In the genomic region with DNA sequence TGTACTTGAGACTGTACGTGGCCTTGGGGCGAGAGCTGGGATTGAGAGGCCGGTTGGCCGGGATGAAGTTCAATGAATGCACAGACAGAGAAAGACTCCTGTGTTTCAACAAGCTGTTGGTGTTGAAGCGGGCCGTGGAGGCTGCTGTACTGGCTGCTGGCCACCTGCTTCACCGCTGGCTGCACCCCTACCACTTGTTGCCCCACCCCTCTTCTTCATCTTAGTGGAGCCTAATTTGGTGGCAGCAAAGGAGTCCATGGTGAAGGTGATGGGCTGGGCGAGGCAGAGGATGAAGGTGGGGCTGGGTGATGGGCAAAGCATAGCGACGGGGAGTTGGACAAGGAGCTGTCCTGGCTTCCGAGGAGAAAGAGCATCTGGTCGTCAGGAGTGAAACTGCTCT, we compare ENCODE assay signal across 11 cellular contexts. TPM values are rescaled to one million over a fixed set of nuclear protein-coding genes. Genes with fewer than 3 reads are reported as not detected.
A peak's percentile ranks its signal among the peaks of the same experiment; 100 is the strongest.
DNase-seq lines count a peak whose midpoint lies in the region; ATAC-seq, FAIRE-seq and TF ChIP-seq lines count a peak whose summit lies in the region.
"Had no signal": no experiment of that assay in that cellular context is flagged by ENCODE, and none has a peak within 500 bp of the region (broad histone marks: within the 10 kb centered on the region; RNA-seq: fewer than 3 reads in every experiment).

No MANE protein-coding gene starts in this region.

- no peak for TF ChIP-seq POLR2A in erythroblast (IDR thresholded peaks at IDR 0.05; ENCODE audit: low read length)

- H3K36me3 ChIP-seq in CD8-positive, alpha-beta T cell (ENCODE audit: insufficient read depth, low read length), result no peaks in the 10 kb centered on the region
- no peaks in the 10 kb centered on the region for H3K36me3 ChIP-seq in astrocyte (ENCODE audit: insufficient read depth, low read length)

- peaks cover 78% of the 10 kb centered on the region for H3K27me3 Mint-ChIP-seq in CD8-positive, alpha-beta T cell (ENCODE audit: low read depth)
- H3K27me3 Mint-ChIP-seq in astrocyte (ENCODE audit: low read depth, unreplicated experiment), result peaks cover 21% of the 10 kb centered on the region
- peaks cover 94% of the 10 kb centered on the region for H3K27me3 Mint-ChIP-seq in nephron progenitor cell (ENCODE audit: low read depth, poor library complexity)

- no peak overlapping the region for H2AFZ ChIP-seq in astrocyte (ENCODE audit: low read depth, low read length)

- no peak for DNase-seq in CD8-positive, alpha-beta T cell
- DNase-seq in HTR-8/SVneo (ENCODE audit: insufficient read length, low spot score), result no peak
- no peak for DNase-seq in astrocyte (ENCODE audit: low read depth)
- DNase-seq in nephron progenitor cell, result no peak
- no peak for DNase-seq in erythroblast (lab: John Stamatoyannopoulos, UW)
- no peak for DNase-seq in iPS-NIHi11 (ENCODE audit: low spot score)
- DNase-seq: activated CD4-positive, CD25-positive, alpha-beta regulatory T cell; H7 had no signal

- no peaks in the 10 kb centered on the region for H4K20me1 ChIP-seq in astrocyte (ENCODE audit: insufficient read depth, low read length)

- peak overlapping the region; percentile 18 for H3K4me3 Mint-ChIP-seq in CD8-positive, alpha-beta T cell
- H3K4me3 Mint-ChIP-seq in astrocyte (ENCODE audit: unreplicated experiment) (peak overlapping the region; percentile 82), nephron progenitor cell (peak overlapping the region; percentile 63)

- H3K4me3 ChIP-seq in CD8-positive, alpha-beta T cell (ENCODE audit: low read depth, low read length), result no peak overlapping the region
- H3K4me3 ChIP-seq in astrocyte (ENCODE audit: insufficient read depth, low read depth, low read length), result no peak overlapping the region

- H3K9me3 Mint-ChIP-seq in CD8-positive, alpha-beta T cell, result peaks cover 2% of the 10 kb centered on the region
- H3K9me3 Mint-ChIP-seq in astrocyte (ENCODE audit: unreplicated experiment) (no peaks in the 10 kb centered on the region), nephron progenitor cell (peaks cover 29% of the 10 kb centered on the region)

- peaks cover 1% of the 10 kb centered on the region for H3K4me1 ChIP-seq in CD8-positive, alpha-beta T cell (ENCODE audit: insufficient read depth, low read length)
- no peaks in the 10 kb centered on the region for H3K4me1 ChIP-seq in astrocyte (ENCODE audit: insufficient read depth, low read length)

- H3K4me2 ChIP-seq in astrocyte (ENCODE audit: low read length), result peak overlapping the region; percentile 86

- no peaks in the 10 kb centered on the region for H3K36me3 Mint-ChIP-seq in CD8-positive, alpha-beta T cell
- peaks cover 2% of the 10 kb centered on the region for H3K36me3 Mint-ChIP-seq in astrocyte (ENCODE audit: low read depth, unreplicated experiment)
- no peaks in the 10 kb centered on the region for H3K36me3 Mint-ChIP-seq in nephron progenitor cell (ENCODE audit: low read depth)

- no peak overlapping the region for H3K9ac ChIP-seq in astrocyte (ENCODE audit: low read length)

- no peak overlapping the region for H3K27ac ChIP-seq in CD8-positive, alpha-beta T cell (ENCODE audit: low read depth, low read length)
- no peak overlapping the region for H3K27ac ChIP-seq in astrocyte (ENCODE audit: low read depth, low read length)

- peaks cover 18% of the 10 kb centered on the region for H3K27me3 ChIP-seq in CD8-positive, alpha-beta T cell (ENCODE audit: insufficient read depth, low read length)
- peaks cover 13% of the 10 kb centered on the region for H3K27me3 ChIP-seq in astrocyte (ENCODE audit: insufficient read depth, low read length)

- ATAC-seq in CD8-positive, alpha-beta T cell, result no peak
- ATAC-seq in HG02763 (IDR thresholded peaks at IDR 0.05; ENCODE audit: unreplicated experiment) (no peak), GM21423 (IDR thresholded peaks at IDR 0.05; ENCODE audit: unreplicated experiment) (no peak)

- intact Hi-C loops in CD8-positive, alpha-beta T cell (cut with DNase I, micrococcal nuclease), result no loop called here

- no peaks in the 10 kb centered on the region for H3K9me3 ChIP-seq in CD8-positive, alpha-beta T cell (ENCODE audit: low read length)
- no peaks in the 10 kb centered on the region for H3K9me3 ChIP-seq in astrocyte (ENCODE audit: insufficient read depth, low read depth, low read length)

- CTCF ChIA-PET in CD8-positive, alpha-beta T cell (lab: Charles Lee), result interaction anchor here (1.0 to 1.1 kb wide), 2 partner anchors 27 to 150 kb away, joined by 3 read pairs; no protein-coding TSS in a partner anchor

- no peak overlapping the region for H3K27ac Mint-ChIP-seq in CD8-positive, alpha-beta T cell
- H3K27ac Mint-ChIP-seq in astrocyte (ENCODE audit: unreplicated experiment) (no peak overlapping the region), nephron progenitor cell (no peak overlapping the region)

- peaks cover 7% of the 10 kb centered on the region for H3K4me1 Mint-ChIP-seq in CD8-positive, alpha-beta T cell (ENCODE audit: low read depth)
- no peaks in the 10 kb centered on the region for H3K4me1 Mint-ChIP-seq in astrocyte (ENCODE audit: low read depth, unreplicated experiment)
- no peaks in the 10 kb centered on the region for H3K4me1 Mint-ChIP-seq in nephron progenitor cell

- FAIRE-seq in HTR-8/SVneo (lab: Jason Lieb, UNC) (peak; percentile 26), astrocyte (lab: Jason Lieb, UNC) (no peak)

- TF ChIP-seq CTCF in CD8-positive, alpha-beta T cell (IDR thresholded peaks at IDR 0.05), result no peak
- TF ChIP-seq CTCF in astrocyte (IDR thresholded peaks at IDR 0.05; ENCODE audit: insufficient read depth, low read depth, low read length) (no peak), nephron progenitor cell (IDR thresholded peaks at IDR 0.05) (no peak)

- H3K79me2 ChIP-seq in astrocyte (ENCODE audit: insufficient read depth, low read length), result no peaks in the 10 kb centered on the region

- POLR2A ChIA-PET in CD8-positive, alpha-beta T cell (lab: Charles Lee), result interaction anchor here (1.3 kb wide), 1 partner anchor 14 kb away, joined by 3 read pairs; no protein-coding TSS in a partner anchor

RNA-seq across cellular contexts. Expression of a gene that starts 7.2 kb away (rescaled TPM):
- total RNA-seq in CD8-positive, alpha-beta T cell, result 1 to 10 TPM; 2.1 to 3.0 TPM
- total RNA-seq in astrocyte, result 14.7 and 16.9 TPM in 2 replicates

RNA-seq across cellular contexts. Expression of a gene that starts 34.2 kb away (rescaled TPM):
- total RNA-seq in CD8-positive, alpha-beta T cell, result 1 to 10 TPM; 1.4 TPM
- 3.9 TPM in 2 replicates for total RNA-seq in astrocyte

RNA-seq across cellular contexts. Expression of a gene that starts 41.2 kb away (rescaled TPM):
- total RNA-seq in CD8-positive, alpha-beta T cell, result not detected
- total RNA-seq in astrocyte, result not detected in 2 replicates
- total RNA-seq: Daoy, H7 had no signal

RNA-seq across cellular contexts. Expression of a gene that starts 49.1 kb away (rescaled TPM):
- 10 to 100 TPM; 11.1 to 14.7 TPM for total RNA-seq in CD8-positive, alpha-beta T cell
- total RNA-seq in astrocyte, result 12.0 and 15.9 TPM in 2 replicates

Comparison
In these comparisons a context has a peak if more than half of its experiments do, and no peak if none do; other contexts are left out.
1. H3K4me3 Mint-ChIP-seq: peak in every context shown above with its lines; median percentile 82 in astrocyte; 63 in nephron progenitor cell; 18 in CD8-positive, alpha-beta T cell.